In the genomic region with DNA sequence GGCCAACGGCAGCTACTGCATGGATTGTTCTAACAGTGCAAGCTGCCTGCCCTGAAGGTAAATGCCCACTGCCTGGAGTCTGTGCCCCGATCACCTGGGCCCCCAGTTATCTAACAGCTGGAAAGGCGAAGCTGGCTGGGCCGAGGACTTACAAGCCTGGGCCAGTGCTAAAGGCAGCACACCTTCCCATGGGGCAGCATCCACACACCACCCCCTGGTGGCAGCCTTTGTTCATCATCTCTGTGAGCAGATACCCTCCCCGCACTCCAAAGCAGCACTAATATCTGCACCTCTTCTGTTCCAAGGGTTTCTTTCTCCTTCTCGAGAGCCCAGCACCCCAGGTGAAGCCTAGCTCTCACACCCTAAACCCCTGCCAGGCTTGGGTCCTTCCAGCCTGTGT, we compare ENCODE assay signal across 8 cellular contexts. TPM values are rescaled to one million over a fixed set of nuclear protein-coding genes. Genes with fewer than 3 reads are reported as not detected.
DNase-seq lines count a peak whose midpoint lies in the region; FAIRE-seq and TF ChIP-seq lines count a peak whose summit lies in the region.

No MANE protein-coding gene starts in this region.

- no peak for TF ChIP-seq EP300 in H1 (IDR thresholded peaks at IDR 0.05; ENCODE audit: borderline replicate concordance in 1 of 2, low read depth in 2 of 2, low read length in 2 of 2)

- H3K9me3 ChIP-seq in H1 (ENCODE audit: insufficient read depth in 2 of 2, low read depth in 1 of 2, low read length in 1 of 2) (no peaks in the 10 kb centered on the region), neuronal stem cell (replicated peaks in 1 of 2; ENCODE audit: control insufficient read depth in 2 of 2, insufficient read depth in 1 of 2, low read depth in 1 of 2, low read length in 2 of 2) (no peaks in the 10 kb centered on the region)

- TF ChIP-seq RAD21 in H1 (IDR thresholded peaks at IDR 0.05 in 1 of 2, conservative IDR thresholded peaks at IDR 0.05 in 1 of 2; ENCODE audit: low read depth in 2 of 2, low read length in 2 of 2), result peak; percentile 78 to 82

- no peak overlapping the region for H2BK120ac ChIP-seq in H1 (replicated peaks; ENCODE audit: low read depth, low read length)
- no peak overlapping the region for H2BK120ac ChIP-seq in neuronal stem cell (ENCODE audit: low read depth, low read length)

- no peak overlapping the region for H2AFZ ChIP-seq in H1 (ENCODE audit: low read length)
- H2AFZ ChIP-seq in neuronal stem cell (ENCODE audit: low read length), result no peak overlapping the region

- H2BK15ac ChIP-seq in H1 (ENCODE audit: low read length) (no peak overlapping the region; the same call in 1 of the 2 replicates), neuronal stem cell (ENCODE audit: low read length) (no peak overlapping the region)

- H3K36me3 ChIP-seq in H1 (ENCODE audit: control insufficient read depth in 2 of 4, insufficient read depth in 4 of 4, low read length in 3 of 4), result no peaks in the 10 kb centered on the region
- H3K36me3 ChIP-seq in neuronal stem cell (replicated peaks in 1 of 2; ENCODE audit: control insufficient read depth in 2 of 2, insufficient read depth in 2 of 2, low read length in 2 of 2), result no peaks in the 10 kb centered on the region

- H3K27ac ChIP-seq in H1 (ENCODE audit: low read depth, low read length) (no peak overlapping the region), neuronal stem cell (replicated peaks; ENCODE audit: low read length) (no peak overlapping the region)

- H3K9ac ChIP-seq in H1 (replicated peaks in 1 of 4; ENCODE audit: extremely low read depth in 1 of 4, low read depth in 3 of 4, low read length in 3 of 4) (no peak overlapping the region), neuronal stem cell (ENCODE audit: low read depth, low read length, poor library complexity) (no peak overlapping the region)

- in situ Hi-C loops in SK-MEL-5 (cut with HindIII; ENCODE audit: low pct_unique_long_range_greater_than_20kb, low sequenced_read_pairs), result no loop called here

- no peak overlapping the region for H3K18ac ChIP-seq in H1 (ENCODE audit: extremely low read depth, low read length)
- H3K18ac ChIP-seq in neuronal stem cell (ENCODE audit: low read length), result no peak overlapping the region

- H3K14ac ChIP-seq in H1 (ENCODE audit: insufficient read length) (no peak overlapping the region), neuronal stem cell (ENCODE audit: low read length) (no peak overlapping the region)

- no peak overlapping the region for H4K8ac ChIP-seq in H1 (ENCODE audit: extremely low read depth, insufficient read depth, low read length)
- H4K8ac ChIP-seq in neuronal stem cell (ENCODE audit: low read depth, low read length), result no peak overlapping the region

- POLR2A ChIA-PET in H1 (lab: Charles Lee; ENCODE audit: partially characterized antibody), result interaction anchor here (1.5 kb wide), 1 partner anchor 251 kb away, joined by 5 read pairs; no protein-coding TSS in a partner anchor

- no peak overlapping the region for H2BK5ac ChIP-seq in H1 (ENCODE audit: low read depth, low read length)
- H2BK5ac ChIP-seq in neuronal stem cell (ENCODE audit: low read length), result no peak overlapping the region

- no peak overlapping the region for H3K56ac ChIP-seq in H1 (replicated peaks; ENCODE audit: insufficient read length, low read depth, low read length)

- H4K91ac ChIP-seq in H1 (replicated peaks; ENCODE audit: insufficient read length, low read length) (no peak overlapping the region), neuronal stem cell (ENCODE audit: low read depth, low read length, poor library complexity) (no peak overlapping the region)

- TF ChIP-seq CTCF in H1 (IDR thresholded peaks at IDR 0.05; ENCODE audit: control extremely low read depth in 1 of 3, insufficient read depth in 1 of 3, low read depth in 1 of 3, low read length in 3 of 3), result peak in 2 of 3 experiments; percentile 78 to 82; a peak in 3 of 4 replicates

- WGBS in H1 (ENCODE audit: extremely low coverage in 1 of 2, insufficient coverage in 1 of 2, insufficient read length in 1 of 2, insufficient replicate concordance in 2 of 2, low coverage in 1 of 2, low lambda C conversion rate in 2 of 2, missing lambda C conversion rate in 1 of 2), 2 experiments, result 79% methylated on average over 6 of the region's 6 CpGs; no CpG with 5 or more reads in 1 of the 2 experiments
- WGBS in neuronal stem cell (ENCODE audit: extremely low coverage in 2 of 2, insufficient read length in 2 of 2, insufficient replicate concordance in 1 of 2), 2 donors, result no CpG with 5 or more reads among the region's 6 CpGs

- H3K27me3 ChIP-seq in H1 (replicated peaks in 1 of 4; ENCODE audit: control insufficient read depth in 3 of 4, extremely low read depth in 1 of 4, insufficient read depth in 3 of 4, low read length in 3 of 4), result no peaks in the 10 kb centered on the region; a peak in 1 of 7 replicates
- H3K27me3 ChIP-seq in neuronal stem cell (ENCODE audit: control insufficient read depth in 3 of 3, insufficient read depth in 3 of 3, low read depth in 1 of 3, low read length in 3 of 3), result peaks cover 0 to 12% (median 0%) of the 10 kb centered on the region in 3 experiments

- no peak overlapping the region for H2BK20ac ChIP-seq in H1 (ENCODE audit: low read length)

- H3K4me3 ChIP-seq in H1 (ENCODE audit: extremely low read depth in 1 of 4, insufficient read depth in 2 of 4, low read depth in 3 of 4, low read length in 4 of 4) (no peak overlapping the region), neuronal stem cell (ENCODE audit: low read length in 2 of 2) (no peak overlapping the region)

- H3K79me1 ChIP-seq in H1 (ENCODE audit: low read depth, low read length), result 0 out of 2 replicates have a peak, but pooled peaks cover 2% of the 10 kb centered on the region
- no peaks in the 10 kb centered on the region for H3K79me1 ChIP-seq in neuronal stem cell (ENCODE audit: low read depth, low read length)

- CTCF ChIA-PET in H1 (lab: Charles Lee; ENCODE audit: partially characterized antibody), result interaction anchor here (0.8 to 9.1 kb wide), 48 partner anchors 10 to 391 kb away, joined by 3 to 211 read pairs (median 7); no protein-coding TSS in a partner anchor

- no peaks in the 10 kb centered on the region for H3K23me2 ChIP-seq in H1 (ENCODE audit: low read depth, low read length)

- H2BK12ac ChIP-seq in H1 (ENCODE audit: low read depth, low read length) (no peak overlapping the region), neuronal stem cell (ENCODE audit: low read length) (no peak overlapping the region)

- no peak overlapping the region for H3K23ac ChIP-seq in H1 (ENCODE audit: insufficient read length)
- H3K23ac ChIP-seq in neuronal stem cell (ENCODE audit: low read depth, low read length, poor library complexity), result no peak overlapping the region

- H3K4me2 ChIP-seq in H1 (ENCODE audit: insufficient read depth in 1 of 2, low read depth in 2 of 2, low read length in 2 of 2), result no peak overlapping the region
- no peak overlapping the region for H3K4me2 ChIP-seq in neuronal stem cell (ENCODE audit: insufficient read depth, low read length, poor library complexity, severe bottlenecking)

- no peak overlapping the region for H2AK5ac ChIP-seq in H1 (ENCODE audit: low read depth, low read length)
- H2AK5ac ChIP-seq in neuronal stem cell (ENCODE audit: low read depth, low read length), result peak overlapping the region; percentile 34

- no peaks in the 10 kb centered on the region for H4K20me1 ChIP-seq in H1 (replicated peaks in 1 of 2; ENCODE audit: control insufficient read depth in 1 of 2, insufficient read depth in 2 of 2, low read length in 2 of 2)

- DNase-seq in D341Med (ENCODE audit: low spot score), result peak; percentile 69
- DNase-seq in GM19239 (ENCODE audit: insufficient read length, low spot score), result no peak
- peak; percentile 40 for DNase-seq in HT1080 (ENCODE audit: low read depth)
- DNase-seq in SK-MEL-5 (ENCODE audit: low read depth, low spot score), result peak; percentile 72
- peak; percentile 47 to 85 for DNase-seq in H1 (ENCODE audit: low read depth in 1 of 2, low spot score in 2 of 2)
- DNase-seq in neuronal stem cell (ENCODE audit: low spot score), result no peak
- no peak for DNase-seq in NCI-H1048 (lab: John Stamatoyannopoulos, UW)
- no peak for DNase-seq in T-helper 9 cell

- FAIRE-seq in GM19239 (lab: Jason Lieb, UNC) (peak; percentile 73), H1 (lab: Jason Lieb, UNC) (peak; percentile 36)

- peaks cover 0 to 4% (median 0%) of the 10 kb centered on the region in 4 experiments; a peak in 1 of 7 replicates for H3K4me1 ChIP-seq in H1 (replicated peaks in 1 of 4; ENCODE audit: control insufficient read depth in 3 of 4, insufficient read depth in 4 of 4, low read length in 3 of 4)
- H3K4me1 ChIP-seq in neuronal stem cell (ENCODE audit: control insufficient read depth in 2 of 2, insufficient read depth in 1 of 2, low read depth in 1 of 2, low read length in 2 of 2), result peaks cover 0 to 2% of the 10 kb centered on the region in 2 donors

- H3K4ac ChIP-seq in H1 (replicated peaks; ENCODE audit: insufficient read length, low read depth, low read length) (no peak overlapping the region), neuronal stem cell (ENCODE audit: low read length) (no peak overlapping the region)

- H4K5ac ChIP-seq in H1 (ENCODE audit: insufficient read length, low read depth, low read length), result no peak overlapping the region

- H3K79me2 ChIP-seq in H1 (ENCODE audit: control insufficient read depth in 1 of 2, insufficient read depth in 2 of 2, low read length in 2 of 2), result no peaks in the 10 kb centered on the region

- TF ChIP-seq POLR2A in H1 (IDR thresholded peaks at IDR 0.05; ENCODE audit: control extremely low read depth in 1 of 2, low read depth in 2 of 2, low read length in 2 of 2), result no peak

TF ChIP-seq in H1, 55 proteins besides CTCF, POLR2A, EP300 and RAD21 (continues in another document):
- peak; percentile 44; the same call in 1 of the 2 replicates for TF ChIP-seq GABPA (IDR thresholded peaks at IDR 0.05; ENCODE audit: borderline replicate concordance, insufficient read depth, low read length)

RNA-seq across cellular contexts. Expression of a gene that starts 7.6 kb away (rescaled TPM):
- total RNA-seq in HT1080 (2014; rRNA removed; shearing (Covaris generic)), result 0.27 and 0.37 TPM in 2 replicates
- polyA plus RNA-seq in HT1080 (2015; cell fraction: cytosol; rRNA removed), result 0.26 and 0.47 TPM in 2 replicates
- polyA plus RNA-seq in HT1080 (2015; cell fraction: nucleus; rRNA removed), result 0.17 and 2.0 TPM in 2 replicates
- 0.24 TPM in 1 of 2 replicates, not detected in the other for total RNA-seq in SK-MEL-5 (2014; rRNA removed; shearing (Covaris generic))
- 0.25 and 0.42 TPM in 2 replicates for polyA plus RNA-seq in SK-MEL-5 (2015; cell fraction: cytosol; rRNA removed)
- polyA plus RNA-seq in SK-MEL-5 (2015; cell fraction: nucleus; rRNA removed), result 0.30 and 0.37 TPM in 2 replicates
- total RNA-seq in H1 (2021; fragmentation: NEBNext Ultra II Directional; extraction: Animal tissue kit (Norgen Biotek cat#: 25700)), result 0.20 and 0.44 TPM in 2 replicates
- 0.26 and 0.63 TPM in 2 replicates for polyA plus RNA-seq in H1 (2011; rRNA removed)
- polyA plus RNA-seq in H1 (2011; cell fraction: cytosol; rRNA removed), result 0.16 TPM
- polyA plus RNA-seq in H1 (2011; cell fraction: nucleus; rRNA removed), result 0.50 TPM
- polyA plus RNA-seq in H1 (2012, experiment 1 of 2), result 0.21 to 0.79 TPM (median 0.29 TPM) in 4 replicates
- not detected for polyA plus RNA-seq in H1 (2012, experiment 2 of 2)
- polyA plus RNA-seq in H1 (2013, experiment 1 of 2), result 0.43 TPM
- polyA plus RNA-seq in H1 (2013, experiment 2 of 2), result 0.33 TPM
- 0.32 and 0.38 TPM in 2 replicates for polyA minus RNA-seq in H1 (2011; rRNA and poly(A)+ RNA removed)
- not detected for polyA minus RNA-seq in H1 (2011; cell fraction: cytosol; rRNA and poly(A)+ RNA removed)
- polyA minus RNA-seq in H1 (2011; cell fraction: nucleus; rRNA and poly(A)+ RNA removed), result 3.7 TPM
- 0.06 TPM for polyA plus RNA-seq in neuronal stem cell (2013, experiment 1 of 2)
- 0.17 TPM for polyA plus RNA-seq in neuronal stem cell (2013, experiment 2 of 2)

Comparison
In these comparisons a context has a peak if more than half of its experiments do, and no peak if none do; other contexts are left out.
1. DNase-seq: peak in D341Med (single experiment), HT1080 (single experiment), SK-MEL-5 (single experiment) and H1 (2 of 2); none in GM19239 (single experiment), neuronal stem cell (single experiment), NCI-H1048 (single experiment) and T-helper 9 cell (single experiment).